ENCODE assay signal across 15 cellular contexts in genomic region chr14:72023128-72024042, GRCh38.
A peak's percentile ranks its signal among the peaks of the same experiment; 100 is the strongest.
DNase-seq lines count a peak whose midpoint lies in the region; ATAC-seq, FAIRE-seq and TF ChIP-seq lines count a peak whose summit lies in the region.
"Had no signal": no experiment of that assay in that cellular context is flagged by ENCODE, and none has a peak within 500 bp of the region (broad histone marks: within the 10 kb centered on the region; RNA-seq: fewer than 3 reads in every experiment).

No MANE protein-coding gene starts in this region.

- POLR2A ChIA-PET in HEK293 (lab: Yijun Ruan, JAX), result no interaction called here

- H3K27me3 ChIP-seq in keratinocyte (ENCODE audit: control insufficient read depth, extremely low read depth, insufficient read depth, low read length) (no peaks in the 10 kb centered on the region), heart left ventricle (no peaks in the 10 kb centered on the region)
- H3K27me3 ChIP-seq: heart right ventricle, uterus had no signal

- H3K27ac ChIP-seq in HEK293 (ENCODE audit: extremely low read depth, low read depth, low read length) (no peak overlapping the region), keratinocyte (ENCODE audit: control insufficient read depth, insufficient read depth, low read length) (peak overlapping the region; percentile 40), heart left ventricle (peak overlapping the region in 1 of 12 donors; percentile 37)
- H3K27ac ChIP-seq: HL-60, PC-9, skin epidermis, uterus had no signal

- H3K4me3 ChIP-seq in HEK293 (ENCODE audit: low read depth, low read length), result no peak overlapping the region
- H3K4me3 ChIP-seq in keratinocyte (ENCODE audit: control insufficient read depth in 2 of 3, extremely low read depth in 1 of 3, insufficient read depth in 2 of 3, low read depth in 1 of 3, low read length in 3 of 3), result peak overlapping the region in 1 of 3 experiments; percentile 29
- H3K4me3 ChIP-seq in heart left ventricle, result no peak overlapping the region
- H3K4me3 ChIP-seq: heart right ventricle, PC-9, skin epidermis, uterus had no signal

- H3K79me2 ChIP-seq in keratinocyte (ENCODE audit: control insufficient read depth, insufficient read depth, low read length), result no peaks in the 10 kb centered on the region

- no peaks in the 10 kb centered on the region for H3K9me3 Mint-ChIP-seq in activated T-helper 1 cell treated with anti-CD3 and anti-CD28 coated beads, Interleukin-12 subunit alpha, Interleukin-12 subunit beta, Interleukin-2, Interleukin-4 antibody, amounts not matched to agents 30 ng/mL and 10 ng/mL and 1 ng/mL, durations not matched to agents 14 hours and 24 hours and 36 hours
- H3K9me3 Mint-ChIP-seq: activated naive CD4-positive, alpha-beta T cell treated with anti-CD3 and anti-CD28 coated beads, Interleukin-2, amount 10 ng/mL, durations not matched to agents 7 days and 5 days; dendritic cell treated with granulocyte-macrophage colony-stimulating factor and Interleukin-4, amounts not matched to agents 40 ng/mL and 50 ng/mL, for 4 days had no signal

- H3K27me3 Mint-ChIP-seq in activated T-helper 1 cell treated with anti-CD3 and anti-CD28 coated beads, Interleukin-12 subunit alpha, Interleukin-12 subunit beta, Interleukin-2, Interleukin-4 antibody, amounts not matched to agents 30 ng/mL and 10 ng/mL and 1 ng/mL, durations not matched to agents 14 hours and 24 hours and 36 hours (ENCODE audit: insufficient read depth), result peaks cover 19% of the 10 kb centered on the region

- H2AFZ ChIP-seq in keratinocyte (ENCODE audit: control insufficient read depth, low read length), result no peak overlapping the region
- H2AFZ ChIP-seq: PC-9 had no signal

- TF ChIP-seq CTCF in HEK293 (tag by site-specific recombination; IDR thresholded peaks at IDR 0.05) (no peak), keratinocyte (optimal IDR thresholded peaks at IDR 0.05 in 1 of 3, IDR thresholded peaks at IDR 0.05 in 1 of 3, conservative IDR thresholded peaks at IDR 0.05 in 1 of 3; ENCODE audit: extremely low read depth in 1 of 3, insufficient read depth in 2 of 3, low read length in 3 of 3) (no peak), heart left ventricle (IDR thresholded peaks at IDR 0.05) (no peak)

- no peaks in the 10 kb centered on the region for H4K20me1 ChIP-seq in keratinocyte (ENCODE audit: control insufficient read depth, extremely low read depth, insufficient read depth, low read length)

- no peak overlapping the region for H3K27ac Mint-ChIP-seq in activated T-helper 1 cell treated with anti-CD3 and anti-CD28 coated beads, Interleukin-12 subunit alpha, Interleukin-12 subunit beta, Interleukin-2, Interleukin-4 antibody, amounts not matched to agents 30 ng/mL and 10 ng/mL and 1 ng/mL, durations not matched to agents 14 hours and 24 hours and 36 hours
- H3K27ac Mint-ChIP-seq: activated naive CD4-positive, alpha-beta T cell treated with anti-CD3 and anti-CD28 coated beads, Interleukin-2, amount 10 ng/mL, durations not matched to agents 7 days and 5 days; dendritic cell treated with granulocyte-macrophage colony-stimulating factor and Interleukin-4, amounts not matched to agents 40 ng/mL and 50 ng/mL, for 4 days had no signal

- H3K36me3 Mint-ChIP-seq in activated T-helper 1 cell treated with anti-CD3 and anti-CD28 coated beads, Interleukin-12 subunit alpha, Interleukin-12 subunit beta, Interleukin-2, Interleukin-4 antibody, amounts not matched to agents 30 ng/mL and 10 ng/mL and 1 ng/mL, durations not matched to agents 14 hours and 24 hours and 36 hours (ENCODE audit: low read depth), result no peaks in the 10 kb centered on the region
- H3K36me3 Mint-ChIP-seq: activated naive CD4-positive, alpha-beta T cell treated with anti-CD3 and anti-CD28 coated beads, Interleukin-2, amount 10 ng/mL, durations not matched to agents 7 days and 5 days had no signal

- H3K4me2 ChIP-seq in keratinocyte (ENCODE audit: control insufficient read depth, extremely low read depth, insufficient read depth, low read depth, low read length), result peak overlapping the region; percentile 76
- H3K4me2 ChIP-seq: PC-9 had no signal

- intact Hi-C loops in activated T-helper 1 cell treated with anti-CD3 and anti-CD28 coated beads, Interleukin-12 subunit alpha, Interleukin-12 subunit beta, Interleukin-2, Interleukin-4 antibody, amounts not matched to agents 30 ng/mL and 10 ng/mL and 1 ng/mL, durations not matched to agents 14 hours and 24 hours and 36 hours (cut with micrococcal nuclease), result loop anchor here (1.0 to 5.0 kb wide), 5 partner anchors 26 to 397 kb away; partner anchors contain the start of gene RGS6
- intact Hi-C loops in heart left ventricle (cut with DNase I), result loop anchor here (1.0 to 10.0 kb wide), 8 partner anchors 89 to 394 kb away; partner anchors contain the start of gene RGS6 (in 2 of the 10)

- H3K9me3 ChIP-seq in HEK293 (ENCODE audit: control insufficient read depth, insufficient read depth, low read depth, low read length) (no peaks in the 10 kb centered on the region), keratinocyte (ENCODE audit: control insufficient read depth, low read depth, low read length) (no peaks in the 10 kb centered on the region), heart left ventricle (no peaks in the 10 kb centered on the region)
- H3K9me3 ChIP-seq: heart right ventricle, uterus had no signal

- 53 to 64% (median 58%) methylated on average over 7 of the region's 7 CpGs for WGBS in heart left ventricle, 4 donors

- DNase-seq in Daoy (ENCODE audit: low read depth), result peak; percentile 74
- no peak for DNase-seq in activated T-helper 1 cell treated with anti-CD3 and anti-CD28 coated beads, Interleukin-12 subunit alpha, Interleukin-12 subunit beta, Interleukin-2, Interleukin-4 antibody, amounts not matched to agents 30 ng/mL and 10 ng/mL and 1 ng/mL, durations not matched to agents 14 hours and 24 hours and 36 hours (ENCODE audit: low spot score)
- peak; percentile 23 for DNase-seq in keratinocyte (ENCODE audit: low read depth, low spot score)
- DNase-seq in AML-193 (lab: John Stamatoyannopoulos, UW), result no peak
- DNase-seq in heart left ventricle, result no peak
- DNase-seq in NK-92 (lab: John Stamatoyannopoulos, UW; ENCODE audit: unreplicated experiment), result no peak
- DNase-seq: uterus had no signal

- CTCF ChIA-PET in HEK293 (lab: Yijun Ruan, JAX), result interaction anchor here (0.5 to 2.9 kb wide), 23 partner anchors 11 to 1616 kb away, joined by 3 to 14 read pairs (median 4); partner anchors contain the start of gene RGS6

- H3K36me3 ChIP-seq in HEK293 (ENCODE audit: control insufficient read depth in 2 of 2, insufficient read depth in 1 of 2, low read length in 2 of 2), result no peaks in the 10 kb centered on the region
- H3K36me3 ChIP-seq in keratinocyte (ENCODE audit: control insufficient read depth in 2 of 2, extremely low read depth in 1 of 2, insufficient read depth in 2 of 2, low read length in 2 of 2), result no peaks in the 10 kb centered on the region
- H3K36me3 ChIP-seq in heart left ventricle, result no peaks in the 10 kb centered on the region
- H3K36me3 ChIP-seq: heart right ventricle, uterus had no signal

- ATAC-seq in heart left ventricle (no peak), GM19455 (IDR thresholded peaks at IDR 0.05; ENCODE audit: unreplicated experiment) (no peak)

- peaks cover 13% of the 10 kb centered on the region for H3K4me1 Mint-ChIP-seq in activated T-helper 1 cell treated with anti-CD3 and anti-CD28 coated beads, Interleukin-12 subunit alpha, Interleukin-12 subunit beta, Interleukin-2, Interleukin-4 antibody, amounts not matched to agents 30 ng/mL and 10 ng/mL and 1 ng/mL, durations not matched to agents 14 hours and 24 hours and 36 hours (ENCODE audit: low read depth)

- peak; percentile 13 for FAIRE-seq in keratinocyte (lab: Jason Lieb, UNC)

- H3K9me1 ChIP-seq in keratinocyte (ENCODE audit: control insufficient read depth, extremely low read depth, insufficient read depth, low read length), result no peaks in the 10 kb centered on the region

- H3K4me3 Mint-ChIP-seq in activated T-helper 1 cell treated with anti-CD3 and anti-CD28 coated beads, Interleukin-12 subunit alpha, Interleukin-12 subunit beta, Interleukin-2, Interleukin-4 antibody, amounts not matched to agents 30 ng/mL and 10 ng/mL and 1 ng/mL, durations not matched to agents 14 hours and 24 hours and 36 hours, result peak overlapping the region; percentile 28
- H3K4me3 Mint-ChIP-seq: activated naive CD4-positive, alpha-beta T cell treated with anti-CD3 and anti-CD28 coated beads, Interleukin-2, amount 10 ng/mL, durations not matched to agents 7 days and 5 days; dendritic cell treated with granulocyte-macrophage colony-stimulating factor and Interleukin-4, amounts not matched to agents 40 ng/mL and 50 ng/mL, for 4 days had no signal

- no peak for TF ChIP-seq POLR2A in heart left ventricle (IDR thresholded peaks at IDR 0.05)

- dilution Hi-C loops in keratinocyte (cut with MboI; ENCODE audit: extremely low pct_ligation_motif_present, low sequenced_read_pairs), result no loop called here

- H3K4me1 ChIP-seq in HEK293 (ENCODE audit: control insufficient read depth, insufficient read depth, low read length), result 0 out of 2 replicates have a peak, but pooled peaks cover 5% of the 10 kb centered on the region
- H3K4me1 ChIP-seq in keratinocyte (ENCODE audit: control insufficient read depth, extremely low read depth, insufficient read depth, low read length), result peaks cover 20% of the 10 kb centered on the region
- peaks cover 0 to 25% (median 14%) of the 10 kb centered on the region in 12 donors for H3K4me1 ChIP-seq in heart left ventricle
- H3K4me1 ChIP-seq: uterus had no signal

- no peak overlapping the region for H3K9ac ChIP-seq in keratinocyte (ENCODE audit: control insufficient read depth, extremely low read depth, insufficient read depth, low read length)

TF ChIP-seq in HEK293, 187 proteins besides CTCF, POLR2A, EP300 and RAD21 (continues in another document):
- TF ChIP-seq, protein P1, sequence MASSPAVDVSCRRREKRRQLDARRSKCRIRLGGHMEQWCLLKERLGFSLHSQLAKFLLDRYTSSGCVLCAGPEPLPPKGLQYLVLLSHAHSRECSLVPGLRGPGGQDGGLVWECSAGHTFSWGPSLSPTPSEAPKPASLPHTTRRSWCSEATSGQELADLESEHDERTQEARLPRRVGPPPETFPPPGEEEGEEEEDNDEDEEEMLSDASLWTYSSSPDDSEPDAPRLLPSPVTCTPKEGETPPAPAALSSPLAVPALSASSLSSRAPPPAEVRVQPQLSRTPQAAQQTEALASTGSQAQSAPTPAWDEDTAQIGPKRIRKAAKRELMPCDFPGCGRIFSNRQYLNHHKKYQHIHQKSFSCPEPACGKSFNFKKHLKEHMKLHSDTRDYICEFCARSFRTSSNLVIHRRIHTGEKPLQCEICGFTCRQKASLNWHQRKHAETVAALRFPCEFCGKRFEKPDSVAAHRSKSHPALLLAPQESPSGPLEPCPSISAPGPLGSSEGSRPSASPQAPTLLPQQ (tag by site-specific recombination; IDR thresholded peaks at IDR 0.05), result peak; percentile 37; the same call in 1 of the 2 replicates
- peak; percentile 43; the same call in 1 of the 2 replicates for TF ChIP-seq ZNF629 (tag by site-specific recombination; IDR thresholded peaks at IDR 0.05)

Comparison
In these comparisons a context has a peak if more than half of its experiments do, and no peak if none do; other contexts are left out.
1. DNase-seq: peak in Daoy (single experiment) and keratinocyte (single experiment); none in activated T-helper 1 cell treated with anti-CD3 and anti-CD28 coated beads, Interleukin-12 subunit alpha, Interleukin-12 subunit beta, Interleukin-2, Interleukin-4 antibody, amounts not matched to agents 30 ng/mL and 10 ng/mL and 1 ng/mL, durations not matched to agents 14 hours and 24 hours and 36 hours (single experiment), AML-193 (0 of 2), heart left ventricle (0 of 5) and NK-92 (single experiment).